Comparison of ENCODE assay signal across 8 cellular contexts in genomic region chr2:41395692-41396091, GRCh38.
"Had no signal": no experiment of that assay in that cellular context is flagged by ENCODE, and none has a peak within 500 bp of the region (broad histone marks: within the 10 kb centered on the region; RNA-seq: fewer than 3 reads in every experiment).

No MANE protein-coding gene starts in this region.

- DNase-seq: GDM1, GF-D8 had no signal

- H3K4me3 ChIP-seq: GM12878 had no signal

- ATAC-seq: GM12878 had no signal

- FAIRE-seq: G401.6, GM12878, GM12891, GM12892, GM18507, GM19239 had no signal
